ENCODE assay signal across 9 cellular contexts in the genomic region with DNA sequence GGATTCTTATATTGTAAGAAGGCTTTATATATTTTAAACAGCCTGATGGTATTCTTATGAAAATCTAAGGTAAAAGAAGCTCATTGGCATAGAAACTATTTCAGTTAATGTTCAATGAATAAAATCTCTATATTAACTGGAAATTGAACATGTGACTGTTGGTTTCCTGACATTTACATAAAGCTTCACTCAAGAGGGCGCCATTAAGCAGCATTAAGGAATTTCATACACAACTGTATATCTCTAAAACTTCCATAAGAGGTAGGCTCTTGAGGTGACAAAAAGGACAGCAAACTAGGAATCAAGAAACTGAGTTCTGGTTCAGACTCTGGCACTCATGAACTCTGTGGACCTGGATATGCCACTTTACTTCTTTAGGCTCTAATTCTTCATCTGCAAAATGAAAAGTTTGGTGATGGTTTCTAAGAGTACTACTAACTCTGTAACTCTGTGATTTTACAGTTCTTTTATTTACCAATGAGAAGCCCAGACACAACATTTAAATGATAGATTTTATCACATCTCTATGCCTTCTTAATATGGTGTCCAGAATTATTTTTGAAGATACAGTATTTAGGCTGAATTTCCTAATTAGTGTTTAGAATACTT.
A peak's percentile ranks its signal among the peaks of the same experiment; 100 is the strongest.
DNase-seq lines count a peak whose midpoint lies in the region; ATAC-seq, FAIRE-seq and TF ChIP-seq lines count a peak whose summit lies in the region.
"Had no signal": no experiment of that assay in that cellular context is flagged by ENCODE, and none has a peak within 500 bp of the region (broad histone marks: within the 10 kb centered on the region; RNA-seq: fewer than 3 reads in every experiment).

No MANE protein-coding gene starts in this region.

- H3K9ac ChIP-seq in DND-41 (ENCODE audit: low read depth, low read length) (no peak overlapping the region), astrocyte (ENCODE audit: low read length) (no peak overlapping the region)

- DNase-seq in DND-41 = no peak
- DNase-seq in NCI-H1092 (lab: John Stamatoyannopoulos, UW) = peak; percentile 4
- peak; percentile 17 for DNase-seq in astrocyte (ENCODE audit: low read depth)
- DNase-seq in mucosa of descending colon = peak in 1 of 3 donors; percentile 59
- no peak for DNase-seq in GM19238 (ENCODE audit: insufficient read length, low spot score)
- no peak for DNase-seq in CD8-positive, alpha-beta T cell
- DNase-seq in CD4-positive, alpha-beta memory T cell = no peak

- H2AFZ ChIP-seq in DND-41 (ENCODE audit: low read depth, low read length) = no peak overlapping the region
- H2AFZ ChIP-seq in astrocyte (ENCODE audit: low read depth, low read length) = no peak overlapping the region

- no peaks in the 10 kb centered on the region for H3K36me3 Mint-ChIP-seq in astrocyte (ENCODE audit: low read depth, unreplicated experiment)
- H3K36me3 Mint-ChIP-seq in CD8-positive, alpha-beta T cell = no peaks in the 10 kb centered on the region
- no peaks in the 10 kb centered on the region for H3K36me3 Mint-ChIP-seq in CD4-positive, alpha-beta memory T cell

- H3K9me3 ChIP-seq in DND-41 (ENCODE audit: insufficient read depth, low read length, severe bottlenecking) = no peaks in the 10 kb centered on the region
- no peaks in the 10 kb centered on the region for H3K9me3 ChIP-seq in astrocyte (ENCODE audit: insufficient read depth, low read depth, low read length)
- H3K9me3 ChIP-seq in mucosa of descending colon = no peaks in the 10 kb centered on the region
- H3K9me3 ChIP-seq in CD8-positive, alpha-beta T cell (ENCODE audit: low read length) = no peaks in the 10 kb centered on the region
- H3K9me3 ChIP-seq in CD4-positive, alpha-beta memory T cell (ENCODE audit: control insufficient read depth in 1 of 2, low read length in 2 of 2) = peaks cover 0 to 4% of the 10 kb centered on the region in 2 donors
- H3K9me3 ChIP-seq: thoracic aorta had no signal

- CTCF ChIA-PET in CD8-positive, alpha-beta T cell (lab: Charles Lee) = no interaction called here
- CTCF ChIA-PET in CD4-positive, alpha-beta memory T cell (lab: Charles Lee; ENCODE audit: partially characterized antibody) = no interaction called here

- peak; percentile 49; the same call in 1 of the 3 replicates for ATAC-seq in DND-41 (ENCODE audit: insufficient read depth, low read depth)
- ATAC-seq in mucosa of descending colon = peak; percentile 53
- ATAC-seq in CD8-positive, alpha-beta T cell = no peak
- ATAC-seq in HG02571 (IDR thresholded peaks at IDR 0.05; ENCODE audit: unreplicated experiment) = no peak

- H3K79me2 ChIP-seq in DND-41 (ENCODE audit: insufficient read depth, low read length) (no peaks in the 10 kb centered on the region), astrocyte (ENCODE audit: insufficient read depth, low read length) (no peaks in the 10 kb centered on the region)

- intact Hi-C loops in mucosa of descending colon (cut with DNase I, micrococcal nuclease) = loop anchor here in 1 of 2 donors (2.0 kb wide), 1 partner anchor 75 kb away; no protein-coding TSS in a partner anchor
- intact Hi-C loops in CD8-positive, alpha-beta T cell (cut with DNase I, micrococcal nuclease) = no loop called here
- intact Hi-C loops in CD4-positive, alpha-beta memory T cell (cut with micrococcal nuclease) = no loop called here

- H3K4me1 Mint-ChIP-seq in astrocyte (ENCODE audit: low read depth, unreplicated experiment) = peaks cover 3% of the 10 kb centered on the region
- H3K4me1 Mint-ChIP-seq in CD8-positive, alpha-beta T cell (ENCODE audit: low read depth) = no peaks in the 10 kb centered on the region
- H3K4me1 Mint-ChIP-seq in CD4-positive, alpha-beta memory T cell = no peaks in the 10 kb centered on the region

- H3K4me3 Mint-ChIP-seq in astrocyte (ENCODE audit: unreplicated experiment) = no peak overlapping the region
- H3K4me3 Mint-ChIP-seq in CD8-positive, alpha-beta T cell = no peak overlapping the region
- H3K4me3 Mint-ChIP-seq in CD4-positive, alpha-beta memory T cell = no peak overlapping the region

- H3K27ac ChIP-seq in DND-41 (ENCODE audit: low read length) (no peak overlapping the region), astrocyte (ENCODE audit: low read depth, low read length) (no peak overlapping the region)
- no peak overlapping the region for H3K27ac ChIP-seq in CD8-positive, alpha-beta T cell (ENCODE audit: low read depth, low read length)
- H3K27ac ChIP-seq in CD4-positive, alpha-beta memory T cell (ENCODE audit: low read depth, low read length) = no peak overlapping the region
- H3K27ac ChIP-seq: thoracic aorta had no signal

- no peaks in the 10 kb centered on the region for H3K27me3 Mint-ChIP-seq in astrocyte (ENCODE audit: low read depth, unreplicated experiment)
- no peaks in the 10 kb centered on the region for H3K27me3 Mint-ChIP-seq in CD8-positive, alpha-beta T cell (ENCODE audit: low read depth)
- H3K27me3 Mint-ChIP-seq in CD4-positive, alpha-beta memory T cell = no peaks in the 10 kb centered on the region

- peaks cover 4% of the 10 kb centered on the region for H3K9me3 Mint-ChIP-seq in astrocyte (ENCODE audit: unreplicated experiment)
- H3K9me3 Mint-ChIP-seq in CD8-positive, alpha-beta T cell = peaks cover 3% of the 10 kb centered on the region
- peaks cover 0 to 23% (median 9%) of the 10 kb centered on the region in 8 donors for H3K9me3 Mint-ChIP-seq in CD4-positive, alpha-beta memory T cell

- H3K4me3 ChIP-seq in DND-41 (ENCODE audit: low read depth in 1 of 2, low read length in 2 of 2) (no peak overlapping the region), astrocyte (ENCODE audit: insufficient read depth, low read depth, low read length) (no peak overlapping the region), mucosa of descending colon (no peak overlapping the region)
- no peak overlapping the region for H3K4me3 ChIP-seq in CD8-positive, alpha-beta T cell (ENCODE audit: low read depth, low read length)
- no peak overlapping the region for H3K4me3 ChIP-seq in CD4-positive, alpha-beta memory T cell (ENCODE audit: low read length in 2 of 2)
- H3K4me3 ChIP-seq: thoracic aorta had no signal

- TF ChIP-seq CTCF in DND-41 (IDR thresholded peaks at IDR 0.05; ENCODE audit: borderline replicate concordance, extremely low read depth, low read length, poor library complexity, severe bottlenecking) (peak; percentile 63), astrocyte (IDR thresholded peaks at IDR 0.05; ENCODE audit: insufficient read depth, low read depth, low read length) (peak; percentile 47), mucosa of descending colon (IDR thresholded peaks at IDR 0.05) (no peak)
- no peak for TF ChIP-seq CTCF in CD8-positive, alpha-beta T cell (IDR thresholded peaks at IDR 0.05)

- H3K36me3 ChIP-seq in DND-41 (ENCODE audit: insufficient read depth, low read length) = no peaks in the 10 kb centered on the region
- H3K36me3 ChIP-seq in astrocyte (ENCODE audit: insufficient read depth, low read length) = no peaks in the 10 kb centered on the region
- H3K36me3 ChIP-seq in mucosa of descending colon (ENCODE audit: low read depth) = no peaks in the 10 kb centered on the region
- no peaks in the 10 kb centered on the region for H3K36me3 ChIP-seq in CD8-positive, alpha-beta T cell (ENCODE audit: insufficient read depth, low read length)
- no peaks in the 10 kb centered on the region for H3K36me3 ChIP-seq in CD4-positive, alpha-beta memory T cell (ENCODE audit: insufficient read depth, low read length)
- H3K36me3 ChIP-seq: thoracic aorta had no signal

- H3K27ac Mint-ChIP-seq in astrocyte (ENCODE audit: unreplicated experiment) = no peak overlapping the region
- no peak overlapping the region for H3K27ac Mint-ChIP-seq in CD8-positive, alpha-beta T cell
- no peak overlapping the region for H3K27ac Mint-ChIP-seq in CD4-positive, alpha-beta memory T cell

- H4K20me1 ChIP-seq in DND-41 (ENCODE audit: insufficient read depth, low read length) = no peaks in the 10 kb centered on the region
- H4K20me1 ChIP-seq in astrocyte (ENCODE audit: insufficient read depth, low read length) = no peaks in the 10 kb centered on the region

- FAIRE-seq in astrocyte (lab: Jason Lieb, UNC) = peak; percentile 60

- H3K4me1 ChIP-seq in DND-41 (ENCODE audit: insufficient read depth, low read length) = no peaks in the 10 kb centered on the region
- H3K4me1 ChIP-seq in astrocyte (ENCODE audit: insufficient read depth, low read length) = no peaks in the 10 kb centered on the region
- H3K4me1 ChIP-seq in mucosa of descending colon (ENCODE audit: low read depth) = no peaks in the 10 kb centered on the region
- H3K4me1 ChIP-seq in CD8-positive, alpha-beta T cell (ENCODE audit: insufficient read depth, low read length) = no peaks in the 10 kb centered on the region
- no peaks in the 10 kb centered on the region for H3K4me1 ChIP-seq in CD4-positive, alpha-beta memory T cell (ENCODE audit: insufficient read depth, low read length)

- H3K4me2 ChIP-seq in DND-41 (ENCODE audit: insufficient read depth, low read length) = no peak overlapping the region
- H3K4me2 ChIP-seq in astrocyte (ENCODE audit: low read length) = no peak overlapping the region

- H3K27me3 ChIP-seq in DND-41 (ENCODE audit: insufficient read depth, low read length, poor library complexity) (peaks cover 4% of the 10 kb centered on the region), astrocyte (ENCODE audit: insufficient read depth, low read length) (no peaks in the 10 kb centered on the region)
- no peaks in the 10 kb centered on the region for H3K27me3 ChIP-seq in CD8-positive, alpha-beta T cell (ENCODE audit: insufficient read depth, low read length)
- no peaks in the 10 kb centered on the region for H3K27me3 ChIP-seq in CD4-positive, alpha-beta memory T cell (ENCODE audit: insufficient read depth, low read length)

- POLR2A ChIA-PET in CD8-positive, alpha-beta T cell (lab: Charles Lee) = no interaction called here
- POLR2A ChIA-PET in CD4-positive, alpha-beta memory T cell (lab: Charles Lee; ENCODE audit: partially characterized antibody) = no interaction called here

Comparison
In these comparisons a context has a peak if more than half of its experiments do, and no peak if none do; other contexts are left out.
1. ATAC-seq: peak in DND-41 (single experiment) and mucosa of descending colon (single experiment); none in CD8-positive, alpha-beta T cell (single experiment) and HG02571 (single experiment).
2. DNase-seq: peak in NCI-H1092 (single experiment) and astrocyte (single experiment); none in DND-41 (single experiment), GM19238 (single experiment), CD8-positive, alpha-beta T cell (0 of 7) and CD4-positive, alpha-beta memory T cell (0 of 5).
3. CTCF ChIP-seq: peak in DND-41 (single experiment) and astrocyte (single experiment); none in mucosa of descending colon (single experiment) and CD8-positive, alpha-beta T cell (single experiment).